1 cellular context compared by ENCODE assay signal in the genomic region with DNA sequence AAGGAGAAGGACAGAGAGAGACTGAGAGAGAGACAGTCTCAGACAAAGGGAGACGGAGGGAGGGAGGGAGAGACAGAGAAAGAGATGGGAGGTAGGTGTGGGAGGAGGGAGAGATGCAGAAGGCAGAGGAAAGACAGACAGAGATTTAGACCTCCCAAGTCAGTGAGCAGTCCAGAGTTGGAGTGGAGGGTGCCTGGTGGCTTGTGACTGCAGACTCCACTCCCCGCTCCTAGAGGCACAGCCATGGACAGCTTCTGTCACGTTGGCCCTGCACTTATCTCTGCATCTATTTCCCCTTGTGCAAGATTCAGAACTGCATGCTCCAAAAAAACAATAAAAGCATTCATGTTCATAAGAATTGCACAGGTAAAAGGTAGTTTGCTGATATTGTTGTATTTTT.
TF ChIP-seq lines count a peak whose summit lies in the region.

No MANE protein-coding gene starts in this region.

TF ChIP-seq in GM23338, 12 proteins besides CTCF, POLR2A, EP300 and RAD21 (continued from another document):
- TF ChIP-seq REST (IDR thresholded peaks at IDR 0.05; ENCODE audit: unreplicated experiment), result no peak
